ENCODE assay signal across 28 cellular contexts in the genomic region with DNA sequence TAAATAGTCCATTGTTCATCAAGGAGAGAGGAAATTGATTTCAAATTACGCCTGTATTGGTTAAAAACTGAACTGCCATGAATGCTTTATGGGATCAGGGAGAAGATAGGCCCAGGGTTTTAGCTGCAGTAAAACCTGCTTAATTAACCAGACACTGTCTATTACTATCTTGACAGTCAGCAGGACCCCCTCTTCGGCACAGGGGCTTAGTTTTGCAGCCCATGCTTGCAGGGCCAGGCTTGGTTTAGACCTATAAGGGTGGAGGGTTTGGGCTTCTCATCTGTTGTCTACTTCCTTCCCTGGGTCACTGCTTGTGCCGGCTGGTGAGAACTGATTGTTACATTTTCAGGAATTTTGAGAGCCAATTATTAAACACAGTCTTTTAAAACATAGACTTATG. TPM values are rescaled to one million over a fixed set of nuclear protein-coding genes. Genes with fewer than 3 reads are reported as not detected.
"Had no signal": no experiment of that assay in that cellular context is flagged by ENCODE, and none has a peak within 500 bp of the region (broad histone marks: within the 10 kb centered on the region; RNA-seq: fewer than 3 reads in every experiment).

No MANE protein-coding gene starts in this region.

- H3K36me3 Mint-ChIP-seq: activated naive CD4-positive, alpha-beta T cell treated with anti-CD3 and anti-CD28 coated beads, Interleukin-2, amount 50 U/mL, for 24 hours; activated naive CD8-positive, alpha-beta T cell treated with anti-CD3 and anti-CD28 coated beads, Interleukin-2, amount 10 ng/mL, durations not matched to agents 7 days and 5 days had no signal

- H3K27me3 ChIP-seq: ascending aorta, SJCRH30 had no signal

- H3K4me1 ChIP-seq: ascending aorta, SJCRH30 had no signal

- H3K9me3 ChIP-seq: ascending aorta, SJCRH30, SK-N-SH had no signal

- H3K27ac ChIP-seq: ascending aorta, SJCRH30 had no signal

- H3K36me3 ChIP-seq: SJCRH30 had no signal

- H3K4me2 ChIP-seq: SK-N-SH had no signal

- H3K4me3 ChIP-seq: ascending aorta, K562, SJCRH30 had no signal

- DNase-seq: activated CD4-positive, alpha-beta T cell treated with anti-CD3 and anti-CD28 coated beads for 36 hours; activated CD4-positive, alpha-beta T cell treated with anti-CD3 and anti-CD28 coated beads, Interleukin-2, amount 10 ng/mL, durations not matched to agents 7 days and 5 days; activated CD4-positive, alpha-beta T cell treated with anti-CD3 and anti-CD28 coated beads, Interleukin-2, amount 50 U/mL, for 48 hours; activated CD8-positive, alpha-beta T cell treated with anti-CD3 and anti-CD28 coated beads, Interleukin-2, amount 10 ng/mL, durations not matched to agents 7 days and 5 days; activated gamma-delta T cell; activated naive CD4-positive, alpha-beta T cell treated with Interleukin-2 at 50 U/mL for 16 hours; activated naive CD8-positive, alpha-beta T cell treated with anti-CD3 and anti-CD28 coated beads, Interleukin-2, amount 10 ng/mL, durations not matched to agents 7 days and 5 days; activated T-cell treated with anti-CD3 and anti-CD28 coated beads, Interleukin-2, amount 50 U/mL, for 24 hours; amygdala; NCI-H1105; NCI-H1436; NCI-H1694; NCI-H1930; NCI-H2081 treated with DMSO at 0.1 percent for 48 hours; NCI-H345; NCI-H524 treated with DMSO at 0.1 percent for 48 hours; SHP77; SJCRH30; SK-N-SH had no signal

- H3K27me3 Mint-ChIP-seq: activated CD4-positive, alpha-beta T cell treated with anti-CD3 and anti-CD28 coated beads, Interleukin-2, amount 10 ng/mL, durations not matched to agents 7 days and 5 days; activated T-cell treated with anti-CD3 and anti-CD28 coated beads, Interleukin-2, amount 50 U/mL, for 24 hours had no signal

- H3K27ac Mint-ChIP-seq: activated CD4-positive, alpha-beta T cell treated with anti-CD3 and anti-CD28 coated beads for 36 hours; activated CD4-positive, alpha-beta T cell treated with anti-CD3 and anti-CD28 coated beads, Interleukin-2, amount 10 ng/mL, durations not matched to agents 7 days and 5 days; activated CD8-positive, alpha-beta T cell treated with anti-CD3 and anti-CD28 coated beads, Interleukin-2, amount 10 ng/mL, durations not matched to agents 7 days and 5 days; activated naive CD4-positive, alpha-beta T cell treated with anti-CD3 and anti-CD28 coated beads, Interleukin-2, amount 50 U/mL, for 24 hours; activated naive CD8-positive, alpha-beta T cell treated with anti-CD3 and anti-CD28 coated beads, Interleukin-2, amount 10 ng/mL, durations not matched to agents 7 days and 5 days; activated T-cell treated with anti-CD3 and anti-CD28 coated beads, Interleukin-2, amount 50 U/mL, for 24 hours; activated T-helper 2 cell treated with anti-CD3 and anti-CD28 coated beads, Interferon-gamma antibody, Interleukin-2, Interleukin-4, amounts not matched to agents 10 μg/mL and 5 μg/mL and 100 μg/mL, durations not matched to agents 14 hours and 24 hours and 36 hours; T-helper 1 cell treated with Interleukin-12 subunit alpha and Interleukin-12 subunit beta and Interleukin-4 antibody, amounts not matched to agents 30 μg/mL and 1 μg/mL, for 36 hours; T-helper 2 cell treated with Interferon-gamma antibody and Interleukin-4, amounts not matched to agents 5 μg/mL and 100 μg/mL, for 36 hours had no signal

- H3K4me1 Mint-ChIP-seq: activated CD4-positive, alpha-beta T cell treated with anti-CD3 and anti-CD28 coated beads for 36 hours; activated CD4-positive, alpha-beta T cell treated with anti-CD3 and anti-CD28 coated beads, Interleukin-2, amount 10 ng/mL, durations not matched to agents 7 days and 5 days; activated naive CD4-positive, alpha-beta T cell treated with anti-CD3 and anti-CD28 coated beads, Interleukin-2, amount 50 U/mL, for 24 hours; activated naive CD8-positive, alpha-beta T cell treated with anti-CD3 and anti-CD28 coated beads, Interleukin-2, amount 10 ng/mL, durations not matched to agents 7 days and 5 days had no signal

- ATAC-seq: activated CD4-positive, alpha-beta T cell treated with anti-CD3 and anti-CD28 coated beads for 36 hours; activated CD4-positive, CD25-positive, alpha-beta regulatory T cell treated with anti-CD3 and anti-CD28 coated beads, Interleukin-2, amount 50 U/mL, for 24 hours; activated CD8-positive, alpha-beta T cell treated with anti-CD3 and anti-CD28 coated beads, Interleukin-2, amount 10 ng/mL, durations not matched to agents 7 days and 5 days; K562; Panc1 had no signal

- H3K9me3 Mint-ChIP-seq: activated CD4-positive, alpha-beta T cell treated with anti-CD3 and anti-CD28 coated beads, Interleukin-2, amount 10 ng/mL, durations not matched to agents 7 days and 5 days; activated naive CD4-positive, alpha-beta T cell treated with anti-CD3 and anti-CD28 coated beads, Interleukin-2, amount 50 U/mL, for 24 hours; activated naive CD8-positive, alpha-beta T cell treated with anti-CD3 and anti-CD28 coated beads, Interleukin-2, amount 10 ng/mL, durations not matched to agents 7 days and 5 days; activated T-cell treated with anti-CD3 and anti-CD28 coated beads, Interleukin-2, amount 50 U/mL, for 24 hours; activated T-helper 2 cell treated with anti-CD3 and anti-CD28 coated beads, Interferon-gamma antibody, Interleukin-2, Interleukin-4, amounts not matched to agents 10 μg/mL and 5 μg/mL and 100 μg/mL, durations not matched to agents 14 hours and 24 hours and 36 hours; T-helper 2 cell treated with Interferon-gamma antibody and Interleukin-4, amounts not matched to agents 5 μg/mL and 100 μg/mL, for 36 hours had no signal

- H3K4me3 Mint-ChIP-seq: activated CD4-positive, alpha-beta T cell treated with anti-CD3 and anti-CD28 coated beads for 36 hours; activated CD4-positive, alpha-beta T cell treated with anti-CD3 and anti-CD28 coated beads, Interleukin-2, amount 10 ng/mL, durations not matched to agents 7 days and 5 days; activated CD8-positive, alpha-beta T cell treated with anti-CD3 and anti-CD28 coated beads, Interleukin-2, amount 10 ng/mL, durations not matched to agents 7 days and 5 days; activated naive CD4-positive, alpha-beta T cell treated with anti-CD3 and anti-CD28 coated beads, Interleukin-2, amount 50 U/mL, for 24 hours; activated naive CD8-positive, alpha-beta T cell treated with anti-CD3 and anti-CD28 coated beads, Interleukin-2, amount 10 ng/mL, durations not matched to agents 7 days and 5 days; activated T-cell treated with anti-CD3 and anti-CD28 coated beads, Interleukin-2, amount 50 U/mL, for 24 hours; T-helper 1 cell treated with Interleukin-12 subunit alpha and Interleukin-12 subunit beta and Interleukin-4 antibody, amounts not matched to agents 30 μg/mL and 1 μg/mL, for 36 hours; T-helper 2 cell treated with Interferon-gamma antibody and Interleukin-4, amounts not matched to agents 5 μg/mL and 100 μg/mL, for 36 hours had no signal

- FAIRE-seq: K562, TTC549 had no signal

- H3K9ac ChIP-seq: SK-N-SH had no signal

RNA-seq across cellular contexts. Expression of a gene that starts 41.1 kb away (rescaled TPM):
- total RNA-seq: activated CD4-positive, alpha-beta T cell treated with anti-CD3 and anti-CD28 coated beads, Interleukin-2, amount 10 ng/mL, durations not matched to agents 7 days and 5 days; activated CD8-positive, alpha-beta T cell treated with anti-CD3 and anti-CD28 coated beads, Interleukin-2, amount 10 ng/mL, durations not matched to agents 7 days and 5 days; activated naive CD8-positive, alpha-beta T cell treated with anti-CD3 and anti-CD28 coated beads, Interleukin-2, amount 10 ng/mL, durations not matched to agents 7 days and 5 days had no signal
- polyA plus RNA-seq: K562 had no signal
